In the genomic region with DNA sequence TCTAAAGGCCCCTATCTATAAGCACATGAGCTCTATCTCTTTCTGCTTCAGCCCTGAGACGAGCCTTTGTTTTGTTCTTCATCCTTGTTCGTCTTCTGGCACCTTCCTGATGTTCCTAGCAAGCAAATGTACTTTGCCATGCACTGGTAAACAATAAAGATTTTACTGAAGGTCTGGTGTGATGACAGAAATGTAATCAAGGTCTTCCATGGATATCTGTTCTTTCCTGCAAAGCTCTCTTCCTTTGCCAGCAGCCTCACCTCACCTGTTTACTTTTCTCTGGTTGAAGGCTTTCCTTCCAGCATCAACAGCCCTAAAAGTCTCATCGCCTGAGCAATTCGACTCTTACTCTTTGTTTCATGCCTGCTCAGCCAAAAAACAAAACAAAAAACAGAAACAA, we compare ENCODE assay signal across 21 cellular contexts.
"Had no signal": no experiment of that assay in that cellular context is flagged by ENCODE, and none has a peak within 500 bp of the region (broad histone marks: within the 10 kb centered on the region; RNA-seq: fewer than 3 reads in every experiment).

No MANE protein-coding gene starts in this region.

- H3K27me3 ChIP-seq: breast epithelium, foreskin keratinocyte, hepatocyte, neutrophil, pancreas had no signal

- H3K4me1 ChIP-seq: pancreas had no signal

- H3K79me2 ChIP-seq: hepatocyte had no signal

- H3K36me3 ChIP-seq: breast epithelium, lower lobe of right lung, neutrophil, pancreas had no signal

- ATAC-seq: activated CD8-positive, alpha-beta memory T cell treated with anti-CD3 and anti-CD28 coated beads, Interleukin-2, amount 10 ng/mL, durations not matched to agents 7 days and 5 days; foreskin keratinocyte; left cardiac atrium; lower lobe of right lung; natural killer cell; sciatic nerve; WTC11 had no signal

- H3K4me2 ChIP-seq: hepatocyte, smooth muscle cell had no signal

- DNase-seq: activated CD4-positive, alpha-beta memory T cell treated with anti-CD3 and anti-CD28 coated beads, Interleukin-2, amount 10 ng/mL, durations not matched to agents 7 days and 5 days; activated CD4-positive, alpha-beta T cell treated with anti-CD3 and anti-CD28 coated beads for 48 hours; activated CD8-positive, alpha-beta memory T cell treated with anti-CD3 and anti-CD28 coated beads, Interleukin-2, amount 10 ng/mL, durations not matched to agents 7 days and 5 days; activated naive CD4-positive, alpha-beta T cell treated with Interleukin-2 at 50 U/mL for 16 hours; aorta; foreskin keratinocyte; left cardiac atrium; lower lobe of right lung; natural killer cell; pancreas; stimulated activated CD4-positive, alpha-beta T cell treated with anti-CD3 and anti-CD28 coated beads, Interleukin-4, amount 100 ng/mL, for 24 hours; stimulated activated naive CD4-positive, alpha-beta T cell had no signal

- H3K27ac ChIP-seq: coronary artery, foreskin keratinocyte, hepatocyte, lower lobe of right lung, neutrophil, pancreas had no signal

- H3K4me1 Mint-ChIP-seq: activated CD4-positive, alpha-beta memory T cell treated with anti-CD3 and anti-CD28 coated beads, Interleukin-2, amount 10 ng/mL, durations not matched to agents 7 days and 5 days; WTC11 had no signal

- H3K36me3 Mint-ChIP-seq: natural killer cell, WTC11 had no signal

- H3K9me3 ChIP-seq: breast epithelium, lower lobe of right lung, neutrophil, pancreas had no signal

- H3K4me3 ChIP-seq: breast epithelium, coronary artery, hepatocyte, lower lobe of right lung, pancreas, smooth muscle cell had no signal

- H2AFZ ChIP-seq: hepatocyte had no signal

- H3K27ac Mint-ChIP-seq: activated CD4-positive, alpha-beta memory T cell treated with anti-CD3 and anti-CD28 coated beads, Interleukin-2, amount 10 ng/mL, durations not matched to agents 7 days and 5 days; activated CD8-positive, alpha-beta memory T cell treated with anti-CD3 and anti-CD28 coated beads, Interleukin-2, amount 10 ng/mL, durations not matched to agents 7 days and 5 days; activated T-helper 2 cell treated with anti-CD3 and anti-CD28 coated beads, Interferon-gamma antibody, Interleukin-2, Interleukin-4, amounts not matched to agents 10 μg/mL and 5 μg/mL and 100 μg/mL, durations not matched to agents 14 hours and 24 hours and 36 hours; natural killer cell; T-helper 2 cell treated with Interferon-gamma antibody and Interleukin-4, amounts not matched to agents 5 μg/mL and 100 μg/mL, for 36 hours; WTC11 had no signal

- H3K9me3 Mint-ChIP-seq: activated CD4-positive, alpha-beta memory T cell treated with anti-CD3 and anti-CD28 coated beads, Interleukin-2, amount 10 ng/mL, durations not matched to agents 7 days and 5 days; activated T-helper 2 cell treated with anti-CD3 and anti-CD28 coated beads, Interferon-gamma antibody, Interleukin-2, Interleukin-4, amounts not matched to agents 10 μg/mL and 5 μg/mL and 100 μg/mL, durations not matched to agents 14 hours and 24 hours and 36 hours; natural killer cell; T-helper 2 cell treated with Interferon-gamma antibody and Interleukin-4, amounts not matched to agents 5 μg/mL and 100 μg/mL, for 36 hours; WTC11 had no signal

- H3K4me3 Mint-ChIP-seq: activated CD4-positive, alpha-beta memory T cell treated with anti-CD3 and anti-CD28 coated beads, Interleukin-2, amount 10 ng/mL, durations not matched to agents 7 days and 5 days; activated CD8-positive, alpha-beta memory T cell treated with anti-CD3 and anti-CD28 coated beads, Interleukin-2, amount 10 ng/mL, durations not matched to agents 7 days and 5 days; natural killer cell; T-helper 2 cell treated with Interferon-gamma antibody and Interleukin-4, amounts not matched to agents 5 μg/mL and 100 μg/mL, for 36 hours; WTC11 had no signal
